ENCODE assay signal across 8 cellular contexts in the genomic region with DNA sequence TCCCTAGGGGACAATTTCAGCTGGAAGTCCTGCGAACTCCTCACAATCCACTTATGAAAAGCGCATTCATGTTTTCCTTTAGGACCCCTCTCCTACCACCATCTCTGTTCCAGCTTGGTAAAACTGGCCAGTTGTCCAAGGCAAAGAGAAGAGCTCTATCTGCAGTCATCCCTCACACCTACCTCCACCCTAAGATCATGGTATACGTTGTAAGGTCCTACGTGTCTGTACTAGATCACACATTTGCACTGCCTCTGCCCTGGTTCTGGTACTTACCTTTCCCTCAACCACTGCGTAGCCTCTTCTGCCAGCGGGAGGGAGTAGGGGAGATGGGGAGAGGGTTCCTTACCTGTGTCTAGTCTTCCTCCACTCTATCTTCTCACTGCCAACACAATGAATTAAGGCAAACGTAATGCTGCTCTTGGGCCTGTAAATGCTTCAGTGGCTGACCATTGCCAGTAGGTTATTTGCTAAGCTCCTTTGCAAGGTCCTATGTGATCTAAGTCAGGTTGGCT. TPM values are rescaled to one million over a fixed set of nuclear protein-coding genes. Genes with fewer than 3 reads are reported as not detected.
DNase-seq lines count a peak whose midpoint lies in the region; TF ChIP-seq lines count a peak whose summit lies in the region.

No MANE protein-coding gene starts in this region.

- H3K9me3 ChIP-seq in stomach = no peaks in the 10 kb centered on the region

- H3K4me1 ChIP-seq in stomach = peaks cover 5 to 32% (median 19%) of the 10 kb centered on the region in 4 donors

- no peaks in the 10 kb centered on the region for H3K27me3 ChIP-seq in stomach

- no peaks in the 10 kb centered on the region for H3K36me3 Mint-ChIP-seq in activated naive CD4-positive, alpha-beta T cell treated with anti-CD3 and anti-CD28 coated beads, Interleukin-2, amount 50 U/mL, for 24 hours
- no peaks in the 10 kb centered on the region for H3K36me3 Mint-ChIP-seq in activated naive CD8-positive, alpha-beta T cell

- H3K36me3 ChIP-seq in stomach = peaks cover 0 to 12% (median 11%) of the 10 kb centered on the region in 4 donors

- WGBS in stomach, 5 donors = 74 to 87% (median 84%) methylated on average over 7 of the region's 7 CpGs

- H3K27ac Mint-ChIP-seq in activated naive CD4-positive, alpha-beta T cell treated with anti-CD3 and anti-CD28 coated beads, Interleukin-2, amount 50 U/mL, for 24 hours = peak overlapping the region; percentile 99
- H3K27ac Mint-ChIP-seq in activated naive CD8-positive, alpha-beta T cell = peak overlapping the region; percentile 99

- H3K9me3 Mint-ChIP-seq in activated naive CD4-positive, alpha-beta T cell treated with anti-CD3 and anti-CD28 coated beads, Interleukin-2, amount 50 U/mL, for 24 hours = no peaks in the 10 kb centered on the region
- no peaks in the 10 kb centered on the region for H3K9me3 Mint-ChIP-seq in activated naive CD8-positive, alpha-beta T cell (ENCODE audit: low read depth)

- TF ChIP-seq CTCF in stomach (IDR thresholded peaks at IDR 0.05) = no peak

- TF ChIP-seq POLR2A in stomach (IDR thresholded peaks at IDR 0.05) = no peak

- H3K4me3 Mint-ChIP-seq in activated naive CD4-positive, alpha-beta T cell treated with anti-CD3 and anti-CD28 coated beads, Interleukin-2, amount 50 U/mL, for 24 hours = peak overlapping the region; percentile 97
- H3K4me3 Mint-ChIP-seq in activated naive CD8-positive, alpha-beta T cell = peak overlapping the region; percentile 92

- no peaks in the 10 kb centered on the region for H3K27me3 Mint-ChIP-seq in activated naive CD4-positive, alpha-beta T cell treated with anti-CD3 and anti-CD28 coated beads, Interleukin-2, amount 50 U/mL, for 24 hours
- H3K27me3 Mint-ChIP-seq in activated naive CD8-positive, alpha-beta T cell = no peaks in the 10 kb centered on the region

- peak; percentile 2 for TF ChIP-seq EP300 in stomach (IDR thresholded peaks at IDR 0.05)

- intact Hi-C loops in stomach (cut with DNase I; ENCODE audit: low total_unique reads) = no loop called here

- DNase-seq in activated naive CD4-positive, alpha-beta T cell treated with anti-CD3 and anti-CD28 coated beads, Interleukin-2, amount 50 U/mL, for 16 hours = no peak
- DNase-seq in stomach = no peak
- no peak for DNase-seq in NCI-H748 (lab: John Stamatoyannopoulos, UW; ENCODE audit: unreplicated experiment)
- DNase-seq in 8988T = no peak
- DNase-seq in SKM-1 treated with dmso at 0.1 percent for 144 hours (lab: John Stamatoyannopoulos, UW; ENCODE audit: unreplicated experiment) = no peak

- H3K27ac ChIP-seq in stomach = peak overlapping the region; percentile 89 to 98 (median 93)

- peaks cover 35% of the 10 kb centered on the region for H3K4me1 Mint-ChIP-seq in activated naive CD4-positive, alpha-beta T cell treated with anti-CD3 and anti-CD28 coated beads, Interleukin-2, amount 50 U/mL, for 24 hours
- H3K4me1 Mint-ChIP-seq in activated naive CD8-positive, alpha-beta T cell (ENCODE audit: low read depth) = peaks cover 40% of the 10 kb centered on the region

- H3K4me3 ChIP-seq in iPS-11a (ENCODE audit: low read depth, low read length) = peak overlapping the region; percentile 96
- H3K4me3 ChIP-seq in stomach = peak overlapping the region; percentile 75 to 96 (median 78)

RNA-seq across cellular contexts. Expression of a gene that starts 0.7 kb away (rescaled TPM):
- total RNA-seq in stomach = 10 to 100 TPM; 13.2 to 74.7 (median 27.2) TPM
- 10 to 100 TPM in 1 of 3 donors, 1 to 10 TPM in 2; 5.5 to 11.0 (median 7.8) TPM for polyA plus RNA-seq in stomach

RNA-seq across cellular contexts. Expression of a gene that starts 49.6 kb away (rescaled TPM):
- 10 to 100 TPM in 4 of 5 donors, 1 to 10 TPM in 1; 3.5 to 24.2 (median 19.7) TPM for total RNA-seq in stomach
- polyA plus RNA-seq in stomach = 1 to 10 TPM; 2.7 to 7.1 (median 3.2) TPM
